ENCODE assay signal across 8 cellular contexts in the genomic region with DNA sequence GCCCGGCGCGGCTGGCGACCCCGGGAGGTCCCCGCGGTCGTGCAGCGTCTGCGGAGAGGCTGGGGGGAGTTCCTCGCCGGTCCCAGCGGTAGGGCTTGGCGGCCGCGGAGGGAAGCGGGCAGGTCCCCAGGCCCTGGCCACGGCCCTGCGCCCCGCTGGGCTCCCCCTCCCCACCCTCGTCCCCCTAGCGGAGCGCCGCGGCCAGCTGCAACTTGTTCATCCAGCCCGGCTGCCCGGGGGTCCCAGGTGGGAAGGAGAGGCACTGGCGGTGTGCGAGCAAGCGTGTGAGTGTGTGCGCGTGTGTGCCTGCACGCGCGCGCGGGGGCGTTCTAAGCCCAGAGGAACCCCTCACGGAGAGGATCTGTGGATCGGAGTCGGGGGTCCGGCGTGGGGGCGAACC. TPM values are rescaled to one million over a fixed set of nuclear protein-coding genes. Genes with fewer than 3 reads are reported as not detected.
DNase-seq lines count a peak whose midpoint lies in the region; ATAC-seq and TF ChIP-seq lines count a peak whose summit lies in the region.

No MANE protein-coding gene starts in this region.

- H3K4me1 ChIP-seq in CD8-positive, alpha-beta T cell (ENCODE audit: insufficient read depth, low read length), result no peaks in the 10 kb centered on the region
- H3K4me1 ChIP-seq in SJCRH30 (no peaks in the 10 kb centered on the region), neuron (ENCODE audit: insufficient read depth, low read length) (peaks cover 7% of the 10 kb centered on the region)

- H3K4me1 Mint-ChIP-seq in CD8-positive, alpha-beta T cell (ENCODE audit: low read depth), result peaks cover 2% of the 10 kb centered on the region

- no peaks in the 10 kb centered on the region for H3K9me3 Mint-ChIP-seq in CD8-positive, alpha-beta T cell

- no peak overlapping the region for H3K27ac ChIP-seq in CD8-positive, alpha-beta T cell (ENCODE audit: low read depth, low read length)
- no peak overlapping the region for H3K27ac ChIP-seq in SJCRH30

- H3K27me3 Mint-ChIP-seq in CD8-positive, alpha-beta T cell (ENCODE audit: low read depth), result peaks cover 43% of the 10 kb centered on the region

- peak overlapping the region; percentile 59 for H3K4me3 Mint-ChIP-seq in CD8-positive, alpha-beta T cell

- H3K4me3 ChIP-seq in CD8-positive, alpha-beta T cell (ENCODE audit: low read depth, low read length), result no peak overlapping the region
- peak overlapping the region; percentile 84 for H3K4me3 ChIP-seq in SJCRH30
- H3K4me3 ChIP-seq in neuron (ENCODE audit: low read length), result peak overlapping the region; percentile 68

- TF ChIP-seq CTCF in CD8-positive, alpha-beta T cell (IDR thresholded peaks at IDR 0.05), result no peak

- no peaks in the 10 kb centered on the region for H3K9me3 ChIP-seq in CD8-positive, alpha-beta T cell (ENCODE audit: low read length)
- H3K9me3 ChIP-seq in SJCRH30 (replicated peaks) (no peaks in the 10 kb centered on the region), neuron (ENCODE audit: low read length) (no peaks in the 10 kb centered on the region)

- no peak for DNase-seq in CD8-positive, alpha-beta T cell
- DNase-seq in SJCRH30 (peak; percentile 36 to 47), head of caudate nucleus (peak in 41 of 42 donors; percentile 24 to 74 (median 52)), DMS153 treated with DMSO at 0.1 percent for 48 hours (lab: John Stamatoyannopoulos, UW; ENCODE audit: unreplicated experiment) (no peak)
- no peak for DNase-seq in activated naive CD4-positive, alpha-beta T cell (lab: John Stamatoyannopoulos, UW)

- POLR2A ChIA-PET in CD8-positive, alpha-beta T cell (lab: Charles Lee), result no interaction called here

- H3K27me3 ChIP-seq in CD8-positive, alpha-beta T cell (ENCODE audit: insufficient read depth, low read length), result no peaks in the 10 kb centered on the region
- H3K27me3 ChIP-seq in SJCRH30 (no peaks in the 10 kb centered on the region), neuron (ENCODE audit: insufficient read depth, low read length) (no peaks in the 10 kb centered on the region)

- peak overlapping the region; percentile 100 for H2AFZ ChIP-seq in neuron (ENCODE audit: low read depth, low read length)

- H3K36me3 ChIP-seq in CD8-positive, alpha-beta T cell (ENCODE audit: insufficient read depth, low read length), result no peaks in the 10 kb centered on the region
- no peaks in the 10 kb centered on the region for H3K36me3 ChIP-seq in SJCRH30
- no peaks in the 10 kb centered on the region for H3K36me3 ChIP-seq in neuron (ENCODE audit: insufficient read depth, low read length)

- intact Hi-C loops in CD8-positive, alpha-beta T cell (cut with DNase I, micrococcal nuclease), result no loop called here
- intact Hi-C loops in head of caudate nucleus (cut with DNase I), result loop anchor here (10.0 kb wide), 1 partner anchor 166 kb away; no protein-coding TSS in a partner anchor

- ATAC-seq in CD8-positive, alpha-beta T cell, result no peak
- no peak for ATAC-seq in GM19035 (IDR thresholded peaks at IDR 0.05; ENCODE audit: unreplicated experiment)
- no peak for ATAC-seq in HG03139 (IDR thresholded peaks at IDR 0.05; ENCODE audit: unreplicated experiment)

- H3K36me3 Mint-ChIP-seq in CD8-positive, alpha-beta T cell, result no peaks in the 10 kb centered on the region

- CTCF ChIA-PET in CD8-positive, alpha-beta T cell (lab: Charles Lee), result no interaction called here

- H3K27ac Mint-ChIP-seq in CD8-positive, alpha-beta T cell, result no peak overlapping the region

RNA-seq across cellular contexts. Expression of a gene that starts 1.3 kb away (rescaled TPM):
- total RNA-seq in CD8-positive, alpha-beta T cell, result 1 to 10 TPM; 4.2 to 6.4 TPM
- 10.1 and 11.0 TPM in 2 replicates for total RNA-seq in SJCRH30 (2014; rRNA removed; shearing (Covaris generic))

Comparison
In these comparisons a context has a peak if more than half of its experiments do, and no peak if none do; other contexts are left out.
1. DNase-seq: peak in SJCRH30 (2 of 2) and head of caudate nucleus (41 of 42); none in CD8-positive, alpha-beta T cell (0 of 7), DMS153 treated with DMSO at 0.1 percent for 48 hours (single experiment) and activated naive CD4-positive, alpha-beta T cell (0 of 4).